In genomic region chr16:68235882-68236803, GRCh38 we compare ENCODE assay signal across 1 cellular context.
TF ChIP-seq lines count a peak whose summit lies in the region.

ESRP2 (minus strand) TSS chr16:68236127; CDS start chr16:68236045, 82 bp downstream.

TF ChIP-seq in WTC11, 78 proteins besides CTCF, POLR2A, EP300 and RAD21 (continued from another document):
- TF ChIP-seq STAT6 (CRISPR knock-in tag; conservative IDR thresholded peaks at IDR 0.05; ENCODE audit: low read depth) (no peak), RELA (CRISPR knock-in tag; IDR thresholded peaks at IDR 0.05; ENCODE audit: borderline replicate concordance) (no peak), E2F5 (CRISPR knock-in tag; IDR thresholded peaks at IDR 0.05) (peak; percentile 34; the same call in 1 of the 2 replicates), ARID4B (CRISPR knock-in tag; IDR thresholded peaks at IDR 0.05; ENCODE audit: borderline replicate concordance) (0 out of 2 replicates have a peak, but pooled peaks have one; percentile 23), SMAD3 (CRISPR knock-in tag; IDR thresholded peaks at IDR 0.05; ENCODE audit: borderline replicate concordance) (peak; percentile 13; the same call in 1 of the 2 replicates), GABPB1 (CRISPR knock-in tag; IDR thresholded peaks at IDR 0.05) (no peak), PRDM15 (CRISPR knock-in tag; IDR thresholded peaks at IDR 0.05) (peak; percentile 47; the same call in 1 of the 2 replicates), ZBTB21 (CRISPR knock-in tag; IDR thresholded peaks at IDR 0.05; ENCODE audit: borderline replicate concordance) (peak; percentile 27; the same call in 1 of the 2 replicates), NFATC4 (CRISPR knock-in tag; IDR thresholded peaks at IDR 0.05) (0 out of 2 replicates have a peak, but pooled peaks have one; percentile 30), AFF4 (CRISPR knock-in tag; IDR thresholded peaks at IDR 0.05; ENCODE audit: borderline replicate concordance) (0 out of 2 replicates have a peak, but pooled peaks have one; percentile 7), SP1 (CRISPR knock-in tag; conservative IDR thresholded peaks at IDR 0.05) (peak; percentile 37), ZNF423 (CRISPR knock-in tag; IDR thresholded peaks at IDR 0.05) (no peak), MAX (CRISPR knock-in tag; IDR thresholded peaks at IDR 0.05) (peak; percentile 51; the same call in 1 of the 2 replicates)
